Comparison of ENCODE assay signal across 30 cellular contexts in the genomic region with DNA sequence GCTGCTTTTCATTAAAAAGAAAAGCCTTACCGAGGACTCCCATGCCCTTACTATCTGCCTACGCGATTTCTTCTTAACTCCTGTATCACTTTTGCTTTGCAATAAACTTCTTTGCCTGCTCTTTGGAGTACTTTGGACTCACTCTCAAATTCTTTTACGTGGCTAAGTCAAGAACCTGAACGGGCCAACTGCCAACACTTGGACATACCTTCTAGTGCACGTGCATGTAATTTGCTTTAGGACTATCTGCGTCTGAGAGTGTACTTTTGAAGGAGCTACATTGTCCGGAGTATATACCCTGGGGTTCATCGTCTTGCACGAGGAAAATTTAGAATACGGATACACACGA. TPM values are rescaled to one million over a fixed set of nuclear protein-coding genes. Genes with fewer than 3 reads are reported as not detected.
A peak's percentile ranks its signal among the peaks of the same experiment; 100 is the strongest.
DNase-seq lines count a peak whose midpoint lies in the region; ATAC-seq, FAIRE-seq and TF ChIP-seq lines count a peak whose summit lies in the region.
"Had no signal": no experiment of that assay in that cellular context is flagged by ENCODE, and none has a peak within 500 bp of the region (broad histone marks: within the 10 kb centered on the region; RNA-seq: fewer than 3 reads in every experiment).

No MANE protein-coding gene starts in this region.

- peak overlapping the region in 2 of 3 donors; percentile 37 to 60 for H3K4me3 ChIP-seq in breast epithelium
- peak overlapping the region; percentile 26 to 43 for H3K4me3 ChIP-seq in kidney (ENCODE audit: low read length in 2 of 2)
- H3K4me3 ChIP-seq in rectal smooth muscle tissue (ENCODE audit: low read length), result peak overlapping the region; percentile 11
- H3K4me3 ChIP-seq: adrenal gland, left lung, SJSA1, spleen, thoracic aorta had no signal

- peaks cover 0 to 6% of the 10 kb centered on the region in 2 donors for H3K4me1 ChIP-seq in breast epithelium
- peaks cover 6 to 10% of the 10 kb centered on the region in 2 donors for H3K4me1 ChIP-seq in kidney (ENCODE audit: control insufficient read depth in 1 of 2, insufficient read depth in 1 of 2, low read depth in 1 of 2, low read length in 2 of 2)
- peaks cover 7% of the 10 kb centered on the region for H3K4me1 ChIP-seq in rectal smooth muscle tissue (ENCODE audit: control insufficient read depth, insufficient read depth, low read length)

- intact Hi-C loops in breast epithelium (cut with DNase I; ENCODE audit: low total_unique reads) (no loop called here), MCF 10A (cut with micrococcal nuclease) (no loop called here), kidney (cut with DNase I) (no loop called here)

- no peak overlapping the region for H3K4me3 Mint-ChIP-seq in MCF 10A (ENCODE audit: unreplicated experiment)
- no peak overlapping the region for H3K4me3 Mint-ChIP-seq in activated CD8-positive, alpha-beta memory T cell treated with anti-CD3 and anti-CD28 coated beads, Interleukin-2, amount 10 ng/mL, durations not matched to agents 7 days and 5 days
- H3K4me3 Mint-ChIP-seq: activated CD4-positive, alpha-beta T cell treated with anti-CD3 and anti-CD28 coated beads for 36 hours; activated T-cell treated with anti-CD3 and anti-CD28 coated beads, Interleukin-2, amount 50 U/mL, for 24 hours; stimulated activated naive B cell treated with anti-CD40 and anti-IgM and Interleukin-4, amounts not matched to agents 10 μg/mL and 1 μg/mL and 100 μg/mL, for 72 hours had no signal

- H3K27ac ChIP-seq in breast epithelium (no peak overlapping the region), kidney (ENCODE audit: low read depth in 2 of 2, low read length in 2 of 2) (peak overlapping the region in 1 of 2 donors; percentile 11), rectal smooth muscle tissue (ENCODE audit: low read depth, low read length) (no peak overlapping the region)
- H3K27ac ChIP-seq: adrenal gland, left lung, SJSA1, spleen, thoracic aorta had no signal

- BruUV-seq in MCF 10A (replicated peaks; lab: Mats Ljungman, UMichigan), result no TSS peak

- DNase-seq in breast epithelium (ENCODE audit: low spot score in 2 of 2) (no peak), MCF 10A (ENCODE audit: unreplicated experiment) (no peak), kidney (no peak), EL (no peak)
- DNase-seq in activated CD4-positive, alpha-beta T cell treated with anti-CD3 and anti-CD28 coated beads for 1 hour, result no peak
- no peak for DNase-seq in activated CD8-positive, alpha-beta memory T cell treated with anti-CD3 and anti-CD28 coated beads, Interleukin-2, amount 10 ng/mL, durations not matched to agents 7 days and 5 days
- DNase-seq: activated CD4-positive, alpha-beta T cell treated with anti-CD3 and anti-CD28 coated beads for 36 hours; activated CD8-positive, alpha-beta memory T cell treated with anti-CD3 and anti-CD28 coated beads for 24 hours; activated T-cell treated with anti-CD3 and anti-CD28 coated beads, Interleukin-2, amount 50 U/mL, for 24 hours; adrenal gland; effector CD4-positive, alpha-beta T cell; KG1; left lung; midbrain; spleen; stimulated activated CD4-positive, alpha-beta T cell treated with anti-CD3 and anti-CD28 coated beads, Interleukin-2, amount 100 ng/mL, for 48 hours; stimulated activated naive B cell treated with anti-CD40 and anti-IgM and Interleukin-4, amounts not matched to agents 10 μg/mL and 1 μg/mL and 100 μg/mL, for 72 hours; T-helper 1 cell had no signal

- H3K9ac ChIP-seq in kidney (ENCODE audit: low read length in 2 of 2) (no peak overlapping the region), rectal smooth muscle tissue (ENCODE audit: low read length) (no peak overlapping the region)

- no peaks in the 10 kb centered on the region for H3K9me3 Mint-ChIP-seq in MCF 10A (ENCODE audit: unreplicated experiment)
- no peaks in the 10 kb centered on the region for H3K9me3 Mint-ChIP-seq in activated CD8-positive, alpha-beta memory T cell treated with anti-CD3 and anti-CD28 coated beads, Interleukin-2, amount 10 ng/mL, durations not matched to agents 7 days and 5 days (ENCODE audit: low read depth)
- H3K9me3 Mint-ChIP-seq: activated T-cell treated with anti-CD3 and anti-CD28 coated beads, Interleukin-2, amount 50 U/mL, for 24 hours; stimulated activated naive B cell treated with anti-CD40 and anti-IgM and Interleukin-4, amounts not matched to agents 10 μg/mL and 1 μg/mL and 100 μg/mL, for 72 hours had no signal

- TF ChIP-seq CTCF in breast epithelium (IDR thresholded peaks at IDR 0.05) (no peak), MCF 10A (IDR thresholded peaks at IDR 0.05; ENCODE audit: unreplicated experiment) (no peak), kidney (IDR thresholded peaks at IDR 0.05; ENCODE audit: borderline replicate concordance, extremely low read depth, insufficient read depth) (no peak)

- no peak for TF ChIP-seq POLR2A in breast epithelium (IDR thresholded peaks at IDR 0.05)

- no peaks in the 10 kb centered on the region for H3K36me3 ChIP-seq in breast epithelium
- no peaks in the 10 kb centered on the region for H3K36me3 ChIP-seq in kidney (ENCODE audit: control insufficient read depth in 1 of 2, insufficient read depth in 2 of 2, low read length in 2 of 2)
- no peaks in the 10 kb centered on the region for H3K36me3 ChIP-seq in rectal smooth muscle tissue (ENCODE audit: control insufficient read depth, insufficient read depth, low read length)
- H3K36me3 ChIP-seq: adrenal gland, left lung, spleen, thoracic aorta had no signal

- POLR2A ChIA-PET in MCF 10A (lab: Yijun Ruan, JAX), result interaction anchor here (0.5 kb wide), 1 partner anchor 30 kb away, joined by 3 read pairs; no protein-coding TSS in a partner anchor

- CTCF ChIA-PET in MCF 10A (lab: Yijun Ruan, JAX), result no interaction called here
- CTCF ChIA-PET in activated CD8-positive, alpha-beta memory T cell treated with anti-CD3 and anti-CD28 coated beads, Interleukin-2, amount 10 ng/mL, durations not matched to agents 7 days and 5 days (lab: Charles Lee), result no interaction called here

- H3K9me3 ChIP-seq in breast epithelium (no peaks in the 10 kb centered on the region), kidney (ENCODE audit: control insufficient read depth in 1 of 2, low read length in 2 of 2) (no peaks in the 10 kb centered on the region)
- H3K9me3 ChIP-seq: adrenal gland, left lung, SJSA1, spleen, thoracic aorta had no signal

- no peak for ATAC-seq in HG03520 (IDR thresholded peaks at IDR 0.05; ENCODE audit: unreplicated experiment)
- no peak for ATAC-seq in activated CD8-positive, alpha-beta memory T cell treated with anti-CD3 and anti-CD28 coated beads, Interleukin-2, amount 10 ng/mL, durations not matched to agents 7 days and 5 days
- ATAC-seq: activated CD4-positive, alpha-beta T cell treated with anti-CD3 and anti-CD28 coated beads for 36 hours; stimulated activated naive B cell treated with anti-CD40 and anti-IgM and Interleukin-4, amounts not matched to agents 10 μg/mL and 1 μg/mL and 100 μg/mL, for 72 hours had no signal

- FAIRE-seq in kidney (lab: Jason Lieb, UNC), result no peak
- FAIRE-seq: frontal cortex, H1, TTC549 had no signal

- no peaks in the 10 kb centered on the region for H3K36me3 Mint-ChIP-seq in MCF 10A (ENCODE audit: insufficient read depth, unreplicated experiment)
- H3K36me3 Mint-ChIP-seq in activated CD8-positive, alpha-beta memory T cell treated with anti-CD3 and anti-CD28 coated beads, Interleukin-2, amount 10 ng/mL, durations not matched to agents 7 days and 5 days, result no peaks in the 10 kb centered on the region
- H3K36me3 Mint-ChIP-seq: brain had no signal

- H3K27me3 ChIP-seq in breast epithelium (no peaks in the 10 kb centered on the region), rectal smooth muscle tissue (ENCODE audit: control insufficient read depth, insufficient read depth, low read length) (no peaks in the 10 kb centered on the region)

- H3K27ac Mint-ChIP-seq in MCF 10A (ENCODE audit: low read depth, unreplicated experiment), result no peak overlapping the region
- H3K27ac Mint-ChIP-seq in activated CD8-positive, alpha-beta memory T cell treated with anti-CD3 and anti-CD28 coated beads, Interleukin-2, amount 10 ng/mL, durations not matched to agents 7 days and 5 days, result no peak overlapping the region
- H3K27ac Mint-ChIP-seq: activated CD4-positive, alpha-beta T cell treated with anti-CD3 and anti-CD28 coated beads for 36 hours; activated T-cell treated with anti-CD3 and anti-CD28 coated beads, Interleukin-2, amount 50 U/mL, for 24 hours; stimulated activated naive B cell treated with anti-CD40 and anti-IgM and Interleukin-4, amounts not matched to agents 10 μg/mL and 1 μg/mL and 100 μg/mL, for 72 hours had no signal

- peaks cover 14% of the 10 kb centered on the region for H3K4me1 Mint-ChIP-seq in MCF 10A (ENCODE audit: insufficient read depth, unreplicated experiment)
- H3K4me1 Mint-ChIP-seq in activated CD8-positive, alpha-beta memory T cell treated with anti-CD3 and anti-CD28 coated beads, Interleukin-2, amount 10 ng/mL, durations not matched to agents 7 days and 5 days, result peaks cover 13% of the 10 kb centered on the region

- H3K27me3 Mint-ChIP-seq in MCF 10A (ENCODE audit: insufficient read depth, unreplicated experiment), result no peaks in the 10 kb centered on the region
- peaks cover 25% of the 10 kb centered on the region for H3K27me3 Mint-ChIP-seq in activated CD8-positive, alpha-beta memory T cell treated with anti-CD3 and anti-CD28 coated beads, Interleukin-2, amount 10 ng/mL, durations not matched to agents 7 days and 5 days

RNA-seq across cellular contexts. Expression of a gene that starts 3.6 kb away (rescaled TPM):
- total RNA-seq in breast epithelium (10 to 100 TPM in 1 of 3 donors, 1 to 10 TPM in 2; 5.8 to 11.1 (median 8.5) TPM), MCF 10A (2022) (11.6 and 12.0 TPM in 2 replicates), kidney (12.9 TPM)
- 2.5 TPM for polyA plus RNA-seq in kidney (ENCODE audit: insufficient read depth, low read depth, low replicate concordance)
- 1 to 10 TPM; 7.3 to 8.1 TPM for total RNA-seq in activated CD8-positive, alpha-beta memory T cell treated with anti-CD3 and anti-CD28 coated beads, Interleukin-2, amount 10 ng/mL, durations not matched to agents 7 days and 5 days

RNA-seq across cellular contexts. Expression of a gene that starts 44.8 kb away (rescaled TPM):
- total RNA-seq in breast epithelium (not detected), MCF 10A (2022) (not detected in 2 replicates), kidney (not detected)
- polyA plus RNA-seq in kidney (ENCODE audit: insufficient read depth, low read depth, low replicate concordance), result not detected
- total RNA-seq in activated CD8-positive, alpha-beta memory T cell treated with anti-CD3 and anti-CD28 coated beads, Interleukin-2, amount 10 ng/mL, durations not matched to agents 7 days and 5 days, result not detected
- total RNA-seq: A172; activated CD4-positive, alpha-beta T cell treated with anti-CD3 and anti-CD28 coated beads for 36 hours; adrenal gland; esophagus mucosa; frontal cortex; H1; HT1080; left lung; neural crest cell; SJSA1; spleen; thoracic aorta had no signal
- polyA plus RNA-seq: adrenal gland, H1, spleen had no signal
